Comparison of ENCODE assay signal across 8 cellular contexts in genomic region chr17:77444653-77445029, GRCh38.
A peak's percentile ranks its signal among the peaks of the same experiment; 100 is the strongest.
DNase-seq lines count a peak whose midpoint lies in the region; ATAC-seq and TF ChIP-seq lines count a peak whose summit lies in the region.

No MANE protein-coding gene starts in this region.

- H3K4me3 Mint-ChIP-seq in chondrocyte (ENCODE audit: unreplicated experiment): no peak overlapping the region

- in situ Hi-C loops in mammary epithelial cell (cut with MboI; ENCODE audit: low sequenced_read_pairs in 2 of 2): no loop called here

- TF ChIP-seq CTCF in DND-41 (IDR thresholded peaks at IDR 0.05; ENCODE audit: borderline replicate concordance, extremely low read depth, low read length, poor library complexity, severe bottlenecking) (no peak), chondrocyte (IDR thresholded peaks at IDR 0.05) (no peak), neutrophil (IDR thresholded peaks at IDR 0.05) (no peak), mammary epithelial cell (conservative IDR thresholded peaks at IDR 0.05 in 1 of 2, IDR thresholded peaks at IDR 0.05 in 1 of 2; ENCODE audit: extremely low read depth in 1 of 2, insufficient read depth in 1 of 2, low read depth in 1 of 2, low read length in 2 of 2) (no peak)

- H3K36me3 Mint-ChIP-seq in chondrocyte (ENCODE audit: low read depth): no peaks in the 10 kb centered on the region

- H3K27me3 ChIP-seq in DND-41 (ENCODE audit: insufficient read depth, low read length, poor library complexity) (no peaks in the 10 kb centered on the region), neutrophil (no peaks in the 10 kb centered on the region), mammary epithelial cell (ENCODE audit: insufficient read depth, low read length) (no peaks in the 10 kb centered on the region)

- no peaks in the 10 kb centered on the region for H3K9me3 Mint-ChIP-seq in chondrocyte (ENCODE audit: low read depth)

- 59% methylated on average over 7 of the region's 9 CpGs for WGBS in mammary epithelial cell (ENCODE audit: low coverage, missing lambda C conversion rate)

- H3K79me2 ChIP-seq in DND-41 (ENCODE audit: insufficient read depth, low read length): peaks cover 51% of the 10 kb centered on the region
- peaks cover 92% of the 10 kb centered on the region for H3K79me2 ChIP-seq in mammary epithelial cell (ENCODE audit: insufficient read depth, low read length)

- peak overlapping the region; percentile 81 for H3K27ac Mint-ChIP-seq in chondrocyte (ENCODE audit: unreplicated experiment)

- CTCF ChIA-PET in mammary epithelial cell (lab: Charles Lee; ENCODE audit: low non-redundant PET): no interaction called here

- no peaks in the 10 kb centered on the region for H3K27me3 Mint-ChIP-seq in chondrocyte (ENCODE audit: low read depth)

- dilution Hi-C loops in mammary epithelial cell (cut with HindIII; ENCODE audit: low sequenced_read_pairs): no loop called here

- H3K4me3 ChIP-seq in DND-41 (ENCODE audit: low read depth in 1 of 2, low read length in 2 of 2) (peak overlapping the region in 1 of 2 experiments; percentile 50; a peak in 1 of 4 replicates), neutrophil (ENCODE audit: low read depth in 1 of 2, low read length in 1 of 2) (peak overlapping the region; percentile 59 to 65), mammary epithelial cell (replicated peaks in 1 of 3; ENCODE audit: insufficient read depth in 1 of 3, low read depth in 2 of 3, low read length in 3 of 3) (no peak overlapping the region)

- BruUV-seq in mammary epithelial cell (replicated peaks; lab: Mats Ljungman, UMichigan): no TSS peak

- H3K9me3 ChIP-seq in DND-41 (ENCODE audit: insufficient read depth, low read length, severe bottlenecking) (no peaks in the 10 kb centered on the region), neutrophil (no peaks in the 10 kb centered on the region), mammary epithelial cell (replicated peaks; ENCODE audit: insufficient read depth, low read length) (no peaks in the 10 kb centered on the region)

- intact Hi-C loops in mammary epithelial cell (cut with micrococcal nuclease): no loop called here

- H3K4me2 ChIP-seq in DND-41 (ENCODE audit: insufficient read depth, low read length) (peak overlapping the region; percentile 65), mammary epithelial cell (ENCODE audit: insufficient read depth, low read depth, low read length) (no peak overlapping the region)

- H3K4me1 Mint-ChIP-seq in chondrocyte (ENCODE audit: low read depth): peaks cover 78% of the 10 kb centered on the region

- H3K36me3 ChIP-seq in DND-41 (ENCODE audit: insufficient read depth, low read length): peaks cover 8% of the 10 kb centered on the region; the same call in 1 of the 2 replicates
- no peaks in the 10 kb centered on the region for H3K36me3 ChIP-seq in neutrophil
- H3K36me3 ChIP-seq in mammary epithelial cell (ENCODE audit: insufficient read depth, low read length): no peaks in the 10 kb centered on the region

- H3K27ac ChIP-seq in DND-41 (ENCODE audit: low read length) (peak overlapping the region; percentile 99), neutrophil (peak overlapping the region; percentile 98), mammary epithelial cell (ENCODE audit: insufficient read depth, low read depth, low read length) (no peak overlapping the region)

- H3K4me1 ChIP-seq in DND-41 (ENCODE audit: insufficient read depth, low read length) (peaks cover 100% of the 10 kb centered on the region), neutrophil (ENCODE audit: control insufficient read depth in 1 of 2, insufficient read depth in 1 of 2, low read depth in 1 of 2, low read length in 1 of 2) (peaks cover 84 to 91% of the 10 kb centered on the region in 2 experiments), mammary epithelial cell (ENCODE audit: insufficient read depth, low read length) (peaks cover 22% of the 10 kb centered on the region)

- ATAC-seq in DND-41 (ENCODE audit: insufficient read depth, low read depth) (peak; percentile 3), HG03439 (IDR thresholded peaks at IDR 0.05; ENCODE audit: unreplicated experiment) (peak; percentile 5), GM19463 (IDR thresholded peaks at IDR 0.05; ENCODE audit: unreplicated experiment) (no peak)

- H3K9ac ChIP-seq in DND-41 (ENCODE audit: low read depth, low read length): peak overlapping the region; percentile 66
- H3K9ac ChIP-seq in mammary epithelial cell (ENCODE audit: insufficient read depth, low read length): no peak overlapping the region

- H4K20me1 ChIP-seq in DND-41 (ENCODE audit: insufficient read depth, low read length) (no peaks in the 10 kb centered on the region), mammary epithelial cell (ENCODE audit: insufficient read depth, low read length) (no peaks in the 10 kb centered on the region)

- no peak overlapping the region for H2AFZ ChIP-seq in DND-41 (ENCODE audit: low read depth, low read length)
- no peak overlapping the region for H2AFZ ChIP-seq in mammary epithelial cell (ENCODE audit: low read depth, low read length)

- DNase-seq in DND-41 (no peak), chondrocyte (ENCODE audit: low spot score) (no peak), NCI-H1048 (lab: John Stamatoyannopoulos, UW) (no peak), mammary epithelial cell (no peak), GDM1 (lab: John Stamatoyannopoulos, UW) (no peak)

Comparison
In these comparisons a context has a peak if more than half of its experiments do, and no peak if none do; other contexts are left out.
1. H3K4me3 ChIP-seq: peak in neutrophil (2 of 2); none in mammary epithelial cell (0 of 3).